Comparison of ENCODE assay signal across 8 cellular contexts in genomic region chr4:169311643-169312365, GRCh38. TPM values are rescaled to one million over a fixed set of nuclear protein-coding genes. Genes with fewer than 3 reads are reported as not detected.
DNase-seq lines count a peak whose midpoint lies in the region; ATAC-seq lines count a peak whose summit lies in the region.

No MANE protein-coding gene starts in this region.

- DNase-seq in EH (ENCODE audit: low read depth) (peak; percentile 70), SW480 (ENCODE audit: low spot score) (peak; percentile 36), globus pallidus (ENCODE audit: low spot score) (peak; percentile 51), renal cortical epithelial cell (ENCODE audit: low read depth) (peak; percentile 65)
- no peak for DNase-seq in stimulated activated CD8-positive, alpha-beta memory T cell treated with anti-CD3 and anti-CD28 coated beads, Interleukin-4, amount 100 ng/mL, for 48 hours
- DNase-seq in activated T-cell treated with anti-CD3 and anti-CD28 coated beads, Interleukin-2, amount 50 U/mL, for 72 hours = no peak

- H3K36me3 Mint-ChIP-seq in activated T-cell treated with anti-CD3 and anti-CD28 coated beads, Interleukin-2, amount 50 U/mL, for 72 hours (ENCODE audit: insufficient read depth in 2 of 2) = no peaks in the 10 kb centered on the region

- ATAC-seq in GM21381 (IDR thresholded peaks at IDR 0.05; ENCODE audit: unreplicated experiment) = peak; percentile 94
- no peak for ATAC-seq in activated T-cell treated with anti-CD3 and anti-CD28 coated beads, Interleukin-2, amount 50 U/mL, for 72 hours (replicated peaks in 1 of 2)

- no peaks in the 10 kb centered on the region for H3K36me3 ChIP-seq in HUES6 (ENCODE audit: control insufficient read depth, insufficient read depth, low read length)

- no peak overlapping the region for H3K4me3 Mint-ChIP-seq in activated T-cell treated with anti-CD3 and anti-CD28 coated beads, Interleukin-2, amount 50 U/mL, for 72 hours

- H3K9ac ChIP-seq in HUES6 (ENCODE audit: low read length) = no peak overlapping the region

- H3K4me1 ChIP-seq in HUES6 (ENCODE audit: control insufficient read depth, insufficient read depth, low read length) = peaks cover 4% of the 10 kb centered on the region; the same call in 1 of the 2 replicates

- no peaks in the 10 kb centered on the region for H3K27me3 ChIP-seq in HUES6 (ENCODE audit: control insufficient read depth, insufficient read depth, low read length)

- peaks cover 8% of the 10 kb centered on the region for H3K27me3 Mint-ChIP-seq in activated T-cell treated with anti-CD3 and anti-CD28 coated beads, Interleukin-2, amount 50 U/mL, for 72 hours (ENCODE audit: low read depth)

- no peak overlapping the region for H3K27ac Mint-ChIP-seq in activated T-cell treated with anti-CD3 and anti-CD28 coated beads, Interleukin-2, amount 50 U/mL, for 72 hours

- H3K27ac ChIP-seq in HUES6 (ENCODE audit: low read depth, low read length) = peak overlapping the region; percentile 68; the same call in 1 of the 2 replicates

- peaks cover 4% of the 10 kb centered on the region; the same call in 1 of the 2 replicates for H3K9me3 ChIP-seq in HUES6 (ENCODE audit: control insufficient read depth, insufficient read depth, low read depth, low read length)

- H3K4me1 Mint-ChIP-seq in activated T-cell treated with anti-CD3 and anti-CD28 coated beads, Interleukin-2, amount 50 U/mL, for 72 hours (ENCODE audit: low read depth) = no peaks in the 10 kb centered on the region

- H3K4me3 ChIP-seq in HUES6 (ENCODE audit: low read depth, low read length) = no peak overlapping the region

- H3K9me3 Mint-ChIP-seq in activated T-cell treated with anti-CD3 and anti-CD28 coated beads, Interleukin-2, amount 50 U/mL, for 72 hours = peaks cover 2% of the 10 kb centered on the region in 2 donors

RNA-seq across cellular contexts. Expression of gene SH3RF1, which starts 41.0 kb away (rescaled TPM):
- total RNA-seq in renal cortical epithelial cell = 10.2 and 12.7 TPM in 2 replicates
- under 1 TPM; 0.26 to 0.63 TPM for total RNA-seq in activated T-cell treated with anti-CD3 and anti-CD28 coated beads, Interleukin-2, amount 50 U/mL, for 72 hours

Comparison
In these comparisons a context has a peak if more than half of its experiments do, and no peak if none do; other contexts are left out.
1. DNase-seq: peak in EH (single experiment), SW480 (single experiment), globus pallidus (single experiment) and renal cortical epithelial cell (single experiment); none in stimulated activated CD8-positive, alpha-beta memory T cell treated with anti-CD3 and anti-CD28 coated beads, Interleukin-4, amount 100 ng/mL, for 48 hours (single experiment) and activated T-cell treated with anti-CD3 and anti-CD28 coated beads, Interleukin-2, amount 50 U/mL, for 72 hours (0 of 2).